16 cellular contexts compared by ENCODE assay signal in genomic region chr6:124955108-124955851, GRCh38. TPM values are rescaled to one million over a fixed set of nuclear protein-coding genes. Genes with fewer than 3 reads are reported as not detected.
DNase-seq lines count a peak whose midpoint lies in the region; ATAC-seq and TF ChIP-seq lines count a peak whose summit lies in the region.
"Had no signal": no experiment of that assay in that cellular context is flagged by ENCODE, and none has a peak within 500 bp of the region (broad histone marks: within the 10 kb centered on the region; RNA-seq: fewer than 3 reads in every experiment).

No MANE protein-coding gene starts in this region.

- H3K27me3 ChIP-seq in GM23338 (ENCODE audit: insufficient read depth) (no peaks in the 10 kb centered on the region), psoas muscle (ENCODE audit: insufficient read depth in 3 of 3, low read length in 2 of 3) (no peaks in the 10 kb centered on the region)
- H3K27me3 ChIP-seq: tibial artery had no signal

- H3K27ac ChIP-seq in GM23338 (ENCODE audit: low read depth), result no peak overlapping the region
- no peak overlapping the region; the same call in 1 of the 2 replicates for H3K27ac ChIP-seq in SK-N-MC
- H3K27ac ChIP-seq in psoas muscle, result no peak overlapping the region
- H3K27ac ChIP-seq in substantia nigra (ENCODE audit: low read depth, low read length, poor library complexity, severe bottlenecking), result no peak overlapping the region
- H3K27ac ChIP-seq: GM23248, tibial artery had no signal

- H3K79me2 ChIP-seq in GM23338 (replicated peaks; ENCODE audit: insufficient read depth), result no peaks in the 10 kb centered on the region

- no peak for TF ChIP-seq CTCF in GM23338 (conservative IDR thresholded peaks at IDR 0.05; ENCODE audit: low read depth in 2 of 2)
- TF ChIP-seq CTCF in psoas muscle (IDR thresholded peaks at IDR 0.05), result no peak

- H3K27me3 Mint-ChIP-seq in GM23338 (ENCODE audit: insufficient read depth, low read depth, poor library complexity), result no peaks in the 10 kb centered on the region

- ATAC-seq in GM23338, result peak; percentile 72
- ATAC-seq in left cardiac atrium, result peak; percentile 23 to 86
- peak in 3 of 4 donors; percentile 26 to 33 (median 27) for ATAC-seq in psoas muscle
- ATAC-seq in GM21825 (IDR thresholded peaks at IDR 0.05; ENCODE audit: unreplicated experiment), result no peak
- ATAC-seq: CD8-positive, alpha-beta T cell; stimulated activated naive B cell treated with anti-CD40 and anti-IgM and Interleukin-4, amounts not matched to agents 10 μg/mL and 1 μg/mL and 100 μg/mL, for 72 hours had no signal

- DNase-seq in GM23338 (ENCODE audit: low spot score) (peak; percentile 21), SK-N-MC (ENCODE audit: low read depth, low spot score) (no peak), left cardiac atrium (no peak), psoas muscle (no peak), substantia nigra (lab: John Stamatoyannopoulos, UW) (no peak)
- no peak for DNase-seq in stimulated activated CD4-positive, alpha-beta T cell treated with anti-CD3 and anti-CD28 coated beads, Interleukin-2, amount 100 ng/mL, for 48 hours
- DNase-seq: activated CD4-positive, alpha-beta T cell treated with anti-CD3 and anti-CD28 coated beads for 4 hours; CD8-positive, alpha-beta T cell; GM23248; immature natural killer cell; NCI-H1105; NCI-H526 treated with DMSO at 0.1 percent for 48 hours; stimulated activated naive B cell treated with anti-CD40 and anti-IgM and Interleukin-4, amounts not matched to agents 10 μg/mL and 1 μg/mL and 100 μg/mL, for 72 hours; tibial artery had no signal

- H3K36me3 Mint-ChIP-seq in GM23338 (ENCODE audit: low read depth), result no peaks in the 10 kb centered on the region
- H3K36me3 Mint-ChIP-seq: activated naive CD4-positive, alpha-beta T cell treated with anti-CD3 and anti-CD28 coated beads, Interleukin-2, amount 50 U/mL, for 24 hours; CD8-positive, alpha-beta T cell; immature natural killer cell had no signal

- intact Hi-C loops in left cardiac atrium (cut with DNase I), result no loop called here
- intact Hi-C loops in psoas muscle (cut with DNase I), result no loop called here

- H3K4me3 ChIP-seq in GM23338, result no peak overlapping the region
- H3K4me3 ChIP-seq in SK-N-MC, result peak overlapping the region; percentile 19; the same call in 1 of the 2 replicates
- no peak overlapping the region for H3K4me3 ChIP-seq in psoas muscle
- H3K4me3 ChIP-seq: GM23248, tibial artery had no signal

- H3K4me1 ChIP-seq in GM23338 (ENCODE audit: insufficient read depth) (no peaks in the 10 kb centered on the region), psoas muscle (peaks cover under 1% of the 10 kb centered on the region)

- H3K9me3 ChIP-seq in SK-N-MC (ENCODE audit: low read depth, low read length) (no peaks in the 10 kb centered on the region), psoas muscle (no peaks in the 10 kb centered on the region)
- H3K9me3 ChIP-seq: tibial artery had no signal

- no peak overlapping the region for H3K4me2 ChIP-seq in GM23338

- no peaks in the 10 kb centered on the region for H3K9me2 ChIP-seq in GM23338 (ENCODE audit: insufficient read depth)

- H3K27ac Mint-ChIP-seq in GM23338, result no peak overlapping the region; the same call in 1 of the 2 replicates
- H3K27ac Mint-ChIP-seq: activated naive CD4-positive, alpha-beta T cell treated with anti-CD3 and anti-CD28 coated beads, Interleukin-2, amount 50 U/mL, for 24 hours; CD8-positive, alpha-beta T cell; immature natural killer cell; stimulated activated naive B cell treated with anti-CD40 and anti-IgM and Interleukin-4, amounts not matched to agents 10 μg/mL and 1 μg/mL and 100 μg/mL, for 72 hours had no signal

- no peaks in the 10 kb centered on the region; the same call in 2 of the 3 replicates for H3K4me1 Mint-ChIP-seq in GM23338
- H3K4me1 Mint-ChIP-seq: activated naive CD4-positive, alpha-beta T cell treated with anti-CD3 and anti-CD28 coated beads, Interleukin-2, amount 50 U/mL, for 24 hours; immature natural killer cell; stimulated activated naive B cell treated with anti-CD40 and anti-IgM and Interleukin-4, amounts not matched to agents 10 μg/mL and 1 μg/mL and 100 μg/mL, for 72 hours had no signal

- no peak overlapping the region for H3K4me3 Mint-ChIP-seq in GM23338
- H3K4me3 Mint-ChIP-seq: activated naive CD4-positive, alpha-beta T cell treated with anti-CD3 and anti-CD28 coated beads, Interleukin-2, amount 50 U/mL, for 24 hours; CD8-positive, alpha-beta T cell; immature natural killer cell; stimulated activated naive B cell treated with anti-CD40 and anti-IgM and Interleukin-4, amounts not matched to agents 10 μg/mL and 1 μg/mL and 100 μg/mL, for 72 hours had no signal

- no peak overlapping the region for H2AFZ ChIP-seq in GM23338
- H2AFZ ChIP-seq: GM23248 had no signal

- no peaks in the 10 kb centered on the region for H3K9me3 Mint-ChIP-seq in GM23338
- H3K9me3 Mint-ChIP-seq: CD8-positive, alpha-beta T cell had no signal

- 46 to 54% (median 52%) methylated on average over 7 of the region's 7 CpGs for WGBS in psoas muscle, 3 donors

- H3K36me3 ChIP-seq in GM23338 (ENCODE audit: insufficient read depth), result no peaks in the 10 kb centered on the region
- no peaks in the 10 kb centered on the region for H3K36me3 ChIP-seq in SK-N-MC (ENCODE audit: insufficient read depth, low read length)
- peaks cover 0 to 8% of the 10 kb centered on the region in 2 donors for H3K36me3 ChIP-seq in psoas muscle (ENCODE audit: insufficient read depth in 1 of 2, low read depth in 1 of 2)
- H3K36me3 ChIP-seq: tibial artery had no signal

- no peaks in the 10 kb centered on the region for H3F3A ChIP-seq in GM23338 (replicated peaks; ENCODE audit: low read depth)

- no peaks in the 10 kb centered on the region for H4K20me1 ChIP-seq in GM23338 (replicated peaks; ENCODE audit: insufficient read depth)

- no peak overlapping the region for H3K9ac ChIP-seq in SK-N-MC (ENCODE audit: insufficient read length)
- H3K9ac ChIP-seq: GM23248 had no signal

TF ChIP-seq in GM23338, 12 proteins besides CTCF, POLR2A, EP300 and RAD21 (continues in another document):
- TF ChIP-seq ZNF462 (CRISPR knock-in tag; IDR thresholded peaks at IDR 0.05), result no peak
- no peak for TF ChIP-seq STAT1 (IDR thresholded peaks at IDR 0.05; ENCODE audit: unreplicated experiment)
- TF ChIP-seq NANOG (IDR thresholded peaks at IDR 0.05; ENCODE audit: borderline replicate concordance), result no peak
- no peak for TF ChIP-seq EZH2phosphoT487 (IDR thresholded peaks at IDR 0.05; ENCODE audit: unreplicated experiment)

RNA-seq across cellular contexts. Expression of gene RNF217, which starts 7.0 kb away (rescaled TPM):
- total RNA-seq in GM23338 (2014; rRNA removed; shearing (Covaris generic)), result 4.0 and 6.2 TPM in 2 replicates
- polyA plus RNA-seq in GM23338 (2016; fragmentation: Nextera tagmentation; extraction: Ambion mirVana) (1.5 and 1.7 TPM in 2 replicates), psoas muscle (1 to 10 TPM; 2.3 to 7.6 (median 2.9) TPM)
- total RNA-seq in left cardiac atrium (10 to 100 TPM; 10.6 to 18.3 TPM), psoas muscle (10 to 100 TPM; 11.5 to 22.5 (median 15.5) TPM)
- total RNA-seq: CD8-positive, alpha-beta T cell had no signal
